ENCODE assay signal across 21 cellular contexts in genomic region chr20:58328836-58329235, GRCh38.
"Had no signal": no experiment of that assay in that cellular context is flagged by ENCODE, and none has a peak within 500 bp of the region (broad histone marks: within the 10 kb centered on the region; RNA-seq: fewer than 3 reads in every experiment).

No MANE protein-coding gene starts in this region.

- H3K9me3 Mint-ChIP-seq: activated CD4-positive, alpha-beta T cell treated with anti-CD3 and anti-CD28 coated beads, Interleukin-2, amount 10 ng/mL, durations not matched to agents 7 days and 5 days; activated naive CD8-positive, alpha-beta T cell treated with anti-CD3 and anti-CD28 coated beads, Interleukin-2, amount 10 ng/mL, durations not matched to agents 7 days and 5 days; immature natural killer cell; mesothelial cell of epicardium; nephron had no signal

- H3K27ac ChIP-seq: breast epithelium, coronary artery, left lung, neutrophil, ovary, prostate gland, spleen had no signal

- H3K36me3 Mint-ChIP-seq: mesothelial cell of epicardium had no signal

- H3K4me3 Mint-ChIP-seq: activated CD4-positive, alpha-beta T cell treated with anti-CD3 and anti-CD28 coated beads, Interleukin-2, amount 10 ng/mL, durations not matched to agents 7 days and 5 days; activated naive CD8-positive, alpha-beta T cell treated with anti-CD3 and anti-CD28 coated beads, Interleukin-2, amount 10 ng/mL, durations not matched to agents 7 days and 5 days; immature natural killer cell; mesothelial cell of epicardium; nephron had no signal

- H3K4me1 ChIP-seq: breast epithelium, prostate gland had no signal

- H3K4me3 ChIP-seq: breast epithelium, coronary artery, left lung, lung, ovary, prostate gland, spleen had no signal

- H3K27ac Mint-ChIP-seq: activated CD4-positive, alpha-beta T cell treated with anti-CD3 and anti-CD28 coated beads, Interleukin-2, amount 10 ng/mL, durations not matched to agents 7 days and 5 days; activated naive CD8-positive, alpha-beta T cell treated with anti-CD3 and anti-CD28 coated beads, Interleukin-2, amount 10 ng/mL, durations not matched to agents 7 days and 5 days; mesothelial cell of epicardium had no signal

- DNase-seq: activated CD4-positive, alpha-beta T cell treated with anti-CD3 and anti-CD28 coated beads, Interleukin-2, amount 10 ng/mL, durations not matched to agents 7 days and 5 days; activated gamma-delta T cell treated with Interleukin-2 at 50 U/mL for 16 hours; activated naive CD8-positive, alpha-beta T cell treated with anti-CD3 and anti-CD28 coated beads, Interleukin-2, amount 10 ng/mL, durations not matched to agents 7 days and 5 days; activated T-cell treated with anti-CD3 and anti-CD28 coated beads, Interleukin-2, amount 50 U/mL, for 1 hour; amniotic stem cell; erythroblast; foreskin fibroblast; immature natural killer cell; left lung; ovary; spleen; stimulated activated CD4-positive, alpha-beta T cell treated with anti-CD3 and anti-CD28 coated beads, Interleukin-4, amount 100 ng/mL, for 1 hour; stimulated activated naive CD4-positive, alpha-beta T cell had no signal

- H3K36me3 ChIP-seq: breast epithelium, left lung, ovary, prostate gland had no signal

- H3K27me3 Mint-ChIP-seq: activated CD4-positive, alpha-beta T cell treated with anti-CD3 and anti-CD28 coated beads, Interleukin-2, amount 10 ng/mL, durations not matched to agents 7 days and 5 days; activated naive CD8-positive, alpha-beta T cell treated with anti-CD3 and anti-CD28 coated beads, Interleukin-2, amount 10 ng/mL, durations not matched to agents 7 days and 5 days had no signal

- H3K4me1 Mint-ChIP-seq: mesothelial cell of epicardium had no signal

- H3K9me3 ChIP-seq: breast epithelium, left lung, neutrophil, ovary, prostate gland, spleen had no signal

- ATAC-seq: activated CD4-positive, CD25-positive, alpha-beta regulatory T cell treated with anti-CD3 and anti-CD28 coated beads, Interleukin-2, amount 50 U/mL, for 24 hours; left lung had no signal

- H3K27me3 ChIP-seq: breast epithelium, left lung, neutrophil, ovary, spleen had no signal
